Comparison of ENCODE assay signal across 2 cellular contexts in genomic region chr20:8996817-8997512, GRCh38.
TF ChIP-seq lines count a peak whose summit lies in the region.

No MANE protein-coding gene starts in this region.

TF ChIP-seq in GM23338, 12 proteins besides CTCF, POLR2A, EP300 and RAD21 (continued from another document):
- TF ChIP-seq ETS1 (IDR thresholded peaks at IDR 0.05) (no peak), EZH2 (IDR thresholded peaks at IDR 0.05; ENCODE audit: low read depth, unreplicated experiment) (no peak)

TF ChIP-seq in K562, 482 proteins besides CTCF, POLR2A, EP300 and RAD21:
- TF ChIP-seq USF2 (CRISPR knock-in tag; IDR thresholded peaks at IDR 0.05) (peak; percentile 48), NFIX (CRISPR knock-in tag; IDR thresholded peaks at IDR 0.05; ENCODE audit: low read depth) (peak; percentile 64), ASH1L (IDR thresholded peaks at IDR 0.05; ENCODE audit: borderline replicate concordance, low read depth, partially characterized antibody) (no peak), NFIC (IDR thresholded peaks at IDR 0.05) (peak; percentile 60), SMARCC2 (IDR thresholded peaks at IDR 0.05; ENCODE audit: low read depth) (no peak), OTX1 (CRISPR knock-in tag; IDR thresholded peaks at IDR 0.05) (no peak)
